26 cellular contexts compared by ENCODE assay signal in genomic region chr1:917076-917459, GRCh38. TPM values are rescaled to one million over a fixed set of nuclear protein-coding genes. Genes with fewer than 3 reads are reported as not detected.
A peak's percentile ranks its signal among the peaks of the same experiment; 100 is the strongest.
DNase-seq lines count a peak whose midpoint lies in the region; ATAC-seq, FAIRE-seq and TF ChIP-seq lines count a peak whose summit lies in the region.
"Had no signal": no experiment of that assay in that cellular context is flagged by ENCODE, and none has a peak within 500 bp of the region (broad histone marks: within the 10 kb centered on the region; RNA-seq: fewer than 3 reads in every experiment).

No MANE protein-coding gene starts in this region.

- H3K9me2 ChIP-seq in GM23248 (ENCODE audit: insufficient read depth): no peaks in the 10 kb centered on the region

- no peaks in the 10 kb centered on the region for H3K9me1 ChIP-seq in K562 (ENCODE audit: control insufficient read depth, insufficient read depth, low read length)

- TF ChIP-seq EP300 in K562 (IDR thresholded peaks at IDR 0.05; ENCODE audit: low read length): no peak

- WGBS in GM23248 (ENCODE audit: low coverage in 1 of 2, low lambda C conversion rate in 2 of 2, missing lambda C conversion rate in 2 of 2), 2 experiments: 52 to 58% methylated on average over 5 to 7 of the region's 7 CpGs
- 11% methylated on average over 7 of the region's 7 CpGs for WGBS in K562 (ENCODE audit: insufficient coverage, low coverage, missing lambda C conversion rate)
- WGBS in neuronal stem cell (ENCODE audit: extremely low coverage in 2 of 2, insufficient read length in 2 of 2, insufficient replicate concordance in 1 of 2), 2 donors: no CpG with 5 or more reads among the region's 7 CpGs
- WGBS in mammary epithelial cell (ENCODE audit: low coverage, missing lambda C conversion rate): 57% methylated on average over 4 of the region's 7 CpGs

- H2AFZ ChIP-seq in GM23248: no peak overlapping the region
- no peak overlapping the region for H2AFZ ChIP-seq in K562 (ENCODE audit: low read depth, low read length)
- no peak overlapping the region for H2AFZ ChIP-seq in neuronal stem cell (ENCODE audit: low read length)
- H2AFZ ChIP-seq in mammary epithelial cell (ENCODE audit: low read depth, low read length): no peak overlapping the region

- H3K27ac ChIP-seq in GM23248 (no peak overlapping the region), K562 (ENCODE audit: extremely low read depth, low read depth, low read length) (no peak overlapping the region), neuronal stem cell (replicated peaks; ENCODE audit: low read length) (no peak overlapping the region), mammary epithelial cell (ENCODE audit: insufficient read depth, low read depth, low read length) (no peak overlapping the region)
- H3K27ac ChIP-seq: gastrocnemius medialis, pancreas, right lobe of liver had no signal

- no peak overlapping the region for H4K91ac ChIP-seq in neuronal stem cell (ENCODE audit: low read depth, low read length, poor library complexity)

- H3K9ac ChIP-seq in GM23248 (no peak overlapping the region), K562 (ENCODE audit: insufficient read depth in 1 of 2, low read depth in 2 of 2, low read length in 2 of 2) (peak overlapping the region in 1 of 2 experiments; percentile 38; a peak in 2 of 4 replicates), neuronal stem cell (ENCODE audit: low read depth, low read length, poor library complexity) (no peak overlapping the region), mammary epithelial cell (ENCODE audit: insufficient read depth, low read length) (no peak overlapping the region)

- H3K4me2 ChIP-seq in GM23248 (ENCODE audit: unreplicated experiment): peak overlapping the region; percentile 53
- no peak overlapping the region for H3K4me2 ChIP-seq in K562 (ENCODE audit: insufficient read depth, low read length)
- H3K4me2 ChIP-seq in neuronal stem cell (ENCODE audit: insufficient read depth, low read length, poor library complexity, severe bottlenecking): no peak overlapping the region
- H3K4me2 ChIP-seq in mammary epithelial cell (ENCODE audit: insufficient read depth, low read depth, low read length): no peak overlapping the region

- peaks cover 2% of the 10 kb centered on the region for H3K79me1 ChIP-seq in neuronal stem cell (ENCODE audit: low read depth, low read length)

- intact Hi-C loops in K562 (cut with micrococcal nuclease) (no loop called here), mammary epithelial cell (cut with micrococcal nuclease) (loop anchor here (5.0 kb wide), 1 partner anchor 290 kb away; the partner anchor contains the start of gene TNFRSF18)

- CTCF ChIA-PET in K562 (lab: Yijun Ruan, JAX; ENCODE audit: low intra/inter-chr PET ratio): no interaction called here
- CTCF ChIA-PET in mammary epithelial cell (lab: Charles Lee; ENCODE audit: low non-redundant PET): no interaction called here

- peak overlapping the region; percentile 31 for H3K23ac ChIP-seq in neuronal stem cell (ENCODE audit: low read depth, low read length, poor library complexity)

- no peak for TF ChIP-seq RAD21 in K562 (CRISPR knock-in tag; conservative IDR thresholded peaks at IDR 0.05 in 1 of 2, IDR thresholded peaks at IDR 0.05 in 1 of 2)

- no peak overlapping the region for H3K4ac ChIP-seq in neuronal stem cell (ENCODE audit: low read length)

- 0 out of 2 replicates have a peak, but pooled peaks cover 5% of the 10 kb centered on the region for H3F3A ChIP-seq in GM23248 (ENCODE audit: insufficient read depth)

- no TSS peak for BruUV-seq in K562 (replicated peaks; lab: Mats Ljungman, UMichigan)
- no TSS peak for BruUV-seq in mammary epithelial cell (replicated peaks; lab: Mats Ljungman, UMichigan)

- H3K9me3 ChIP-seq in BE2C (no peaks in the 10 kb centered on the region), GM23248 (ENCODE audit: low read depth) (no peaks in the 10 kb centered on the region), K562 (replicated peaks; ENCODE audit: control insufficient read depth, insufficient read depth, low read depth, low read length) (no peaks in the 10 kb centered on the region), neuronal stem cell (replicated peaks in 1 of 2; ENCODE audit: control insufficient read depth in 2 of 2, insufficient read depth in 1 of 2, low read depth in 1 of 2, low read length in 2 of 2) (peaks cover 0 to 6% of the 10 kb centered on the region in 2 donors), mammary epithelial cell (replicated peaks; ENCODE audit: insufficient read depth, low read length) (no peaks in the 10 kb centered on the region)
- H3K9me3 ChIP-seq: gastrocnemius medialis, pancreas, right lobe of liver had no signal

- H3K4me3 ChIP-seq in BE2C (ENCODE audit: low read depth, low read length) (peak overlapping the region; percentile 14; the same call in 1 of the 2 replicates), GM23248 (no peak overlapping the region), K562 (no peak overlapping the region), neuronal stem cell (ENCODE audit: low read length in 2 of 2) (no peak overlapping the region), mammary epithelial cell (replicated peaks in 1 of 3; ENCODE audit: insufficient read depth in 1 of 3, low read depth in 2 of 3, low read length in 3 of 3) (no peak overlapping the region)
- H3K4me3 ChIP-seq: gastrocnemius medialis, pancreas, right lobe of liver had no signal

- dilution Hi-C loops in mammary epithelial cell (cut with HindIII; ENCODE audit: low sequenced_read_pairs): loop anchor here (5.0 kb wide), 1 partner anchor 35 kb away; no protein-coding TSS in a partner anchor

- peak overlapping the region; percentile 76 for H3K18ac ChIP-seq in neuronal stem cell (ENCODE audit: low read length)

- no peak for FAIRE-seq in K562 (lab: Jason Lieb, UNC)
- FAIRE-seq: pancreas had no signal

- H3K36me3 ChIP-seq in BE2C (peaks cover 5% of the 10 kb centered on the region), GM23248 (ENCODE audit: low read depth) (no peaks in the 10 kb centered on the region), K562 (ENCODE audit: control insufficient read depth, insufficient read depth, low read length) (no peaks in the 10 kb centered on the region), neuronal stem cell (replicated peaks in 1 of 2; ENCODE audit: control insufficient read depth in 2 of 2, insufficient read depth in 2 of 2, low read length in 2 of 2) (peaks cover 0 to 2% of the 10 kb centered on the region in 2 donors), mammary epithelial cell (ENCODE audit: insufficient read depth, low read length) (no peaks in the 10 kb centered on the region)
- H3K36me3 ChIP-seq: gastrocnemius medialis, pancreas, right lobe of liver had no signal

- in situ Hi-C loops in GM23248 (cut with MboI) (no loop called here), K562 (cut with MboI) (no loop called here), mammary epithelial cell (cut with MboI; ENCODE audit: low sequenced_read_pairs in 2 of 2) (no loop called here)

- H3K4me1 ChIP-seq in BE2C (peaks cover 64% of the 10 kb centered on the region), GM23248 (ENCODE audit: insufficient read depth) (peaks cover 13% of the 10 kb centered on the region), K562 (replicated peaks in 1 of 2; ENCODE audit: control insufficient read depth in 2 of 2, insufficient read depth in 2 of 2, low read length in 2 of 2) (peaks cover 15 to 82% of the 10 kb centered on the region in 2 experiments), neuronal stem cell (ENCODE audit: control insufficient read depth in 2 of 2, insufficient read depth in 1 of 2, low read depth in 1 of 2, low read length in 2 of 2) (peaks cover 14 to 19% of the 10 kb centered on the region in 2 donors), mammary epithelial cell (ENCODE audit: insufficient read depth, low read length) (peaks cover 12% of the 10 kb centered on the region)

- peak overlapping the region; percentile 30 for H2BK12ac ChIP-seq in neuronal stem cell (ENCODE audit: low read length)

- no peaks in the 10 kb centered on the region for H3K79me2 ChIP-seq in GM23248 (ENCODE audit: insufficient read depth)
- H3K79me2 ChIP-seq in K562 (ENCODE audit: control insufficient read depth, insufficient read depth, low read length): no peaks in the 10 kb centered on the region
- H3K79me2 ChIP-seq in mammary epithelial cell (ENCODE audit: insufficient read depth, low read length): no peaks in the 10 kb centered on the region

- ATAC-seq in K562 (no peak), HG02623 (IDR thresholded peaks at IDR 0.05; ENCODE audit: unreplicated experiment) (no peak)
- ATAC-seq: activated naive CD8-positive, alpha-beta T cell treated with anti-CD3 and anti-CD28 coated beads, Interleukin-2, amount 50 U/mL, for 24 hours; gastrocnemius medialis; natural killer cell; stimulated activated memory B cell treated with anti-CD40 and anti-IgM and Interleukin-4, amounts not matched to agents 10 μg/mL and 1 μg/mL and 100 μg/mL, for 72 hours had no signal

- TF ChIP-seq CTCF in BE2C (IDR thresholded peaks at IDR 0.05; ENCODE audit: low read depth, low read length) (no peak), K562 (IDR thresholded peaks at IDR 0.05 in 2 of 3, conservative IDR thresholded peaks at IDR 0.05 in 1 of 3; ENCODE audit: insufficient read depth in 2 of 3, low read depth in 1 of 3, low read length in 3 of 3) (no peak), mammary epithelial cell (conservative IDR thresholded peaks at IDR 0.05 in 1 of 2, IDR thresholded peaks at IDR 0.05 in 1 of 2; ENCODE audit: extremely low read depth in 1 of 2, insufficient read depth in 1 of 2, low read depth in 1 of 2, low read length in 2 of 2) (no peak)

- H3K27me3 ChIP-seq in BE2C (no peaks in the 10 kb centered on the region), GM23248 (replicated peaks; ENCODE audit: insufficient read depth) (no peaks in the 10 kb centered on the region), K562 (ENCODE audit: control insufficient read depth in 2 of 2, insufficient read depth in 2 of 2, low read length in 2 of 2) (peaks cover 33 to 73% of the 10 kb centered on the region in 2 experiments; a peak in 4 of 5 replicates), neuronal stem cell (ENCODE audit: control insufficient read depth in 3 of 3, insufficient read depth in 3 of 3, low read depth in 1 of 3, low read length in 3 of 3) (peaks cover 3 to 87% (median 68%) of the 10 kb centered on the region in 3 experiments), mammary epithelial cell (ENCODE audit: insufficient read depth, low read length) (peaks cover 32% of the 10 kb centered on the region)
- H3K27me3 ChIP-seq: pancreas, right lobe of liver had no signal

- H2BK5ac ChIP-seq in neuronal stem cell (ENCODE audit: low read length): peak overlapping the region; percentile 87

- H3K14ac ChIP-seq in neuronal stem cell (ENCODE audit: low read length): peak overlapping the region; percentile 56

- H2BK120ac ChIP-seq in neuronal stem cell (ENCODE audit: low read depth, low read length): no peak overlapping the region

- H2AK5ac ChIP-seq in neuronal stem cell (ENCODE audit: low read depth, low read length): peak overlapping the region; percentile 46

- H4K8ac ChIP-seq in neuronal stem cell (ENCODE audit: low read depth, low read length): peak overlapping the region; percentile 17

- H4K20me1 ChIP-seq in GM23248 (ENCODE audit: insufficient read depth) (no peaks in the 10 kb centered on the region), K562 (replicated peaks; ENCODE audit: control insufficient read depth, insufficient read depth, low read length) (peaks cover 41% of the 10 kb centered on the region), mammary epithelial cell (ENCODE audit: insufficient read depth, low read length) (peaks cover 4% of the 10 kb centered on the region)

- no peak overlapping the region for H2BK15ac ChIP-seq in neuronal stem cell (ENCODE audit: low read length)

- DNase-seq in BE2C: peak; percentile 52
- no peak for DNase-seq in GM23248
- DNase-seq in K562 (ENCODE audit: extremely low read depth in 1 of 4, low spot score in 3 of 4): no peak
- DNase-seq in neuronal stem cell (ENCODE audit: low spot score): no peak
- DNase-seq in mammary epithelial cell: no peak
- DNase-seq in SW 1271 (lab: John Stamatoyannopoulos, UW): no peak
- DNase-seq: activated CD4-positive, alpha-beta T cell treated with anti-CD3 and anti-CD28 coated beads for 48 hours; activated gamma-delta T cell; activated naive CD8-positive, alpha-beta T cell treated with anti-CD3 and anti-CD28 coated beads, Interleukin-2, amount 50 U/mL, for 24 hours; activated T-cell treated with anti-CD3 and anti-CD28 coated beads, Interleukin-2, amount 50 U/mL, for 1 hour; CD4-positive, alpha-beta memory T cell; cerebellar nuclear complex; DMS153; gastrocnemius medialis; GOT3; natural killer cell; NCI-H1048; NCI-H187; NCI-H2171 treated with DMSO at 0.1 percent for 48 hours; stimulated activated CD4-positive, alpha-beta T cell treated with anti-CD3 and anti-CD28 coated beads, Interleukin-4, amount 100 ng/mL, for 4 hours had no signal

- TF ChIP-seq POLR2A in K562 (conservative IDR thresholded peaks at IDR 0.05): no peak

- POLR2A ChIA-PET in K562 (lab: Yijun Ruan, JAX): interaction anchor here (0.6 to 1.6 kb wide), 5 partner anchors 9 to 91 kb away, joined by 3 to 4 read pairs (median 3); no protein-coding TSS in a partner anchor

RNA-seq across cellular contexts. Expression of gene SAMD11, which starts 6.7 kb away (rescaled TPM):
- polyA plus RNA-seq in BE2C (2012; ENCODE audit: insufficient read depth, insufficient read length, low read depth): 1.9 TPM
- total RNA-seq in GM23248 (2014; rRNA removed; shearing (Covaris generic)): 40.9 and 68.3 TPM in 2 replicates
- 8.0 and 8.2 TPM in 2 replicates for polyA plus RNA-seq in GM23248 (2016; fragmentation: Nextera tagmentation; extraction: Ambion mirVana)
- 0.42 and 1.3 TPM in 2 replicates for total RNA-seq in K562 (2011; cell fraction: chromatin; rRNA removed; ENCODE audit: low replicate concordance)
- 1.2 and 1.8 TPM in 2 replicates for total RNA-seq in K562 (2011; cell fraction: nucleolus; rRNA removed)
- total RNA-seq in K562 (2011; cell fraction: nucleoplasm; rRNA removed): 0.31 and 0.44 TPM in 2 replicates
- total RNA-seq in K562 (2014; rRNA removed): 0.41 and 0.82 TPM in 2 replicates
- 0.07 TPM in 1 of 2 replicates, not detected in the other for total RNA-seq in K562 (2014; rRNA removed; fragmentation: Illumina TruSeq; extraction: Trizol)
- 0.11 and 0.26 TPM in 2 replicates for total RNA-seq in K562 (2015; rRNA removed; fragmentation: Illumina TruSeq; extraction: Trizol)
- total RNA-seq in K562 (2021): 0.38 and 0.49 TPM in 2 replicates
- 0.24 and 0.31 TPM in 2 replicates for polyA plus RNA-seq in K562 (2011; rRNA removed)
- 0.37 and 0.73 TPM in 2 replicates for polyA plus RNA-seq in K562 (2011; cell fraction: cytosol; rRNA removed)
- 1.6 and 3.1 TPM in 2 replicates for polyA plus RNA-seq in K562 (2011; cell fraction: nucleus; rRNA removed)
- polyA plus RNA-seq in K562 (2012): 0.36 and 0.64 TPM in 2 replicates
- not detected in 2 replicates for polyA plus RNA-seq in K562 (2014; fragmentation: Illumina TruSeq; extraction: Trizol)
- under 1 TPM in 1 of 2 experiments, not detected in 1; 0.08 TPM for polyA plus RNA-seq in K562 (2014; fragmentation: Nextera tagmentation; extraction: Ambion mirVana)
- 0.07 and 0.32 TPM in 2 replicates for polyA plus RNA-seq in K562 (2014; rRNA removed)
- not detected in 2 replicates for polyA minus RNA-seq in K562 (2011; rRNA and poly(A)+ RNA removed)
- polyA minus RNA-seq in K562 (2011; cell fraction: cytosol; rRNA and poly(A)+ RNA removed): 1.3 and 3.5 TPM in 2 replicates
- 0.94 and 1.6 TPM in 2 replicates for polyA minus RNA-seq in K562 (2011; cell fraction: nucleus; rRNA and poly(A)+ RNA removed)
- 0.21 TPM for polyA plus RNA-seq in neuronal stem cell (2013, experiment 1 of 2)
- 0.32 TPM for polyA plus RNA-seq in neuronal stem cell (2013, experiment 2 of 2)
- total RNA-seq in mammary epithelial cell: not detected
- polyA plus RNA-seq in mammary epithelial cell: not detected
- polyA minus RNA-seq in mammary epithelial cell: not detected
- total RNA-seq: activated CD8-positive, alpha-beta memory T cell treated with anti-CD3 and anti-CD28 coated beads for 36 hours; CD4-positive, alpha-beta memory T cell; mononuclear cell; natural killer cell had no signal

RNA-seq across cellular contexts. Expression of gene NOC2L, which starts 42.0 kb away (rescaled TPM):
- 253 TPM for polyA plus RNA-seq in BE2C (2012; ENCODE audit: insufficient read depth, insufficient read length, low read depth)
- total RNA-seq in GM23248 (2014; rRNA removed; shearing (Covaris generic)): 66.4 and 67.3 TPM in 2 replicates
- polyA plus RNA-seq in GM23248 (2016; fragmentation: Nextera tagmentation; extraction: Ambion mirVana) (64.0 and 65.0 TPM in 2 replicates), K562 (2011; rRNA removed) (86.6 and 118 TPM in 2 replicates), K562 (2014; fragmentation: Illumina TruSeq; extraction: Trizol) (200 and 279 TPM in 2 replicates), K562 (2014; fragmentation: Nextera tagmentation; extraction: Ambion mirVana) (1 to 10 TPM; 4.0 to 9.7 TPM), K562 (2014; rRNA removed) (260 and 299 TPM in 2 replicates), mammary epithelial cell (84.6 TPM)
- total RNA-seq in K562 (2011; cell fraction: chromatin; rRNA removed; ENCODE audit: low replicate concordance): 185 and 348 TPM in 2 replicates
- total RNA-seq in K562 (2011; cell fraction: nucleolus; rRNA removed): 202 and 208 TPM in 2 replicates
- total RNA-seq in K562 (2011; cell fraction: nucleoplasm; rRNA removed): 191 and 196 TPM in 2 replicates
- total RNA-seq in K562 (2014; rRNA removed) (363 and 418 TPM in 2 replicates), K562 (2014; rRNA removed; fragmentation: Illumina TruSeq; extraction: Trizol) (111 and 128 TPM in 2 replicates), K562 (2015; rRNA removed; fragmentation: Illumina TruSeq; extraction: Trizol) (214 and 216 TPM in 2 replicates), K562 (2021) (407 and 410 TPM in 2 replicates), mammary epithelial cell (100 to 1,000 TPM in 1 of 2 donors, 10 to 100 TPM in 1; 62.0 to 124 TPM)
- polyA plus RNA-seq in K562 (2011; cell fraction: cytosol; rRNA removed): 166 and 242 TPM in 2 replicates
- 153 and 201 TPM in 2 replicates for polyA plus RNA-seq in K562 (2011; cell fraction: nucleus; rRNA removed)
- polyA plus RNA-seq in K562 (2012): 162 and 252 TPM in 2 replicates
- 113 and 170 TPM in 2 replicates for polyA minus RNA-seq in K562 (2011; rRNA and poly(A)+ RNA removed)
- 169 and 187 TPM in 2 replicates for polyA minus RNA-seq in K562 (2011; cell fraction: cytosol; rRNA and poly(A)+ RNA removed)
- polyA minus RNA-seq in K562 (2011; cell fraction: nucleus; rRNA and poly(A)+ RNA removed): 36.1 and 52.3 TPM in 2 replicates
- 33.5 TPM for polyA plus RNA-seq in neuronal stem cell (2013, experiment 1 of 2)
- polyA plus RNA-seq in neuronal stem cell (2013, experiment 2 of 2): 32.6 TPM
- 96.0 TPM for polyA minus RNA-seq in mammary epithelial cell

RNA-seq across cellular contexts. Expression of gene KLHL17, which starts 43.3 kb away (rescaled TPM):
- polyA plus RNA-seq in BE2C (2012; ENCODE audit: insufficient read depth, insufficient read length, low read depth): 127 TPM
- 19.2 and 23.3 TPM in 2 replicates for total RNA-seq in GM23248 (2014; rRNA removed; shearing (Covaris generic))
- polyA plus RNA-seq in GM23248 (2016; fragmentation: Nextera tagmentation; extraction: Ambion mirVana) (4.7 and 5.5 TPM in 2 replicates), K562 (2011; rRNA removed) (18.6 and 49.7 TPM in 2 replicates), K562 (2014; fragmentation: Illumina TruSeq; extraction: Trizol) (7.2 and 22.1 TPM in 2 replicates), K562 (2014; fragmentation: Nextera tagmentation; extraction: Ambion mirVana) (under 1 TPM; 0.14 to 0.55 TPM), K562 (2014; rRNA removed) (67.3 and 84.8 TPM in 2 replicates), mammary epithelial cell (12.4 TPM)
- 105 and 413 TPM in 2 replicates for total RNA-seq in K562 (2011; cell fraction: chromatin; rRNA removed; ENCODE audit: low replicate concordance)
- 347 and 361 TPM in 2 replicates for total RNA-seq in K562 (2011; cell fraction: nucleolus; rRNA removed)
- 167 and 188 TPM in 2 replicates for total RNA-seq in K562 (2011; cell fraction: nucleoplasm; rRNA removed)
- total RNA-seq in K562 (2014; rRNA removed) (30.7 and 30.8 TPM in 2 replicates), K562 (2014; rRNA removed; fragmentation: Illumina TruSeq; extraction: Trizol) (1.5 and 2.9 TPM in 2 replicates), K562 (2015; rRNA removed; fragmentation: Illumina TruSeq; extraction: Trizol) (13.0 and 16.3 TPM in 2 replicates), K562 (2021) (58.1 and 71.4 TPM in 2 replicates), mammary epithelial cell (10 to 100 TPM in 1 of 2 donors, 1 to 10 TPM in 1; 4.3 to 18.9 TPM)
- 22.8 and 35.9 TPM in 2 replicates for polyA plus RNA-seq in K562 (2011; cell fraction: cytosol; rRNA removed)
- 819 and 946 TPM in 2 replicates for polyA plus RNA-seq in K562 (2011; cell fraction: nucleus; rRNA removed)
- 31.2 and 45.6 TPM in 2 replicates for polyA plus RNA-seq in K562 (2012)
- polyA minus RNA-seq in K562 (2011; rRNA and poly(A)+ RNA removed): 3.4 and 5.1 TPM in 2 replicates
- 8.9 and 14.1 TPM in 2 replicates for polyA minus RNA-seq in K562 (2011; cell fraction: cytosol; rRNA and poly(A)+ RNA removed)
- 72.0 and 97.5 TPM in 2 replicates for polyA minus RNA-seq in K562 (2011; cell fraction: nucleus; rRNA and poly(A)+ RNA removed)
- polyA plus RNA-seq in neuronal stem cell (2013, experiment 1 of 2): 22.0 TPM
- 20.9 TPM for polyA plus RNA-seq in neuronal stem cell (2013, experiment 2 of 2)
- polyA minus RNA-seq in mammary epithelial cell: 1.4 TPM

RNA-seq across cellular contexts. Expression of gene PLEKHN1, which starts 49.2 kb away (rescaled TPM):
- not detected for polyA plus RNA-seq in BE2C (2012; ENCODE audit: insufficient read depth, insufficient read length, low read depth)
- total RNA-seq in GM23248 (2014; rRNA removed; shearing (Covaris generic)): 1.4 and 2.1 TPM in 2 replicates
- polyA plus RNA-seq in GM23248 (2016; fragmentation: Nextera tagmentation; extraction: Ambion mirVana): 1.7 and 2.5 TPM in 2 replicates
- total RNA-seq in K562 (2011; cell fraction: chromatin; rRNA removed; ENCODE audit: low replicate concordance): 0.99 and 3.5 TPM in 2 replicates
- 1.2 and 2.6 TPM in 2 replicates for total RNA-seq in K562 (2011; cell fraction: nucleolus; rRNA removed)
- 0.88 and 1.6 TPM in 2 replicates for total RNA-seq in K562 (2011; cell fraction: nucleoplasm; rRNA removed)
- 0.09 and 0.69 TPM in 2 replicates for total RNA-seq in K562 (2014; rRNA removed)
- 0.07 TPM in 1 of 2 replicates, not detected in the other for total RNA-seq in K562 (2014; rRNA removed; fragmentation: Illumina TruSeq; extraction: Trizol)
- 0.11 and 0.18 TPM in 2 replicates for total RNA-seq in K562 (2015; rRNA removed; fragmentation: Illumina TruSeq; extraction: Trizol)
- total RNA-seq in K562 (2021): 1.2 and 1.5 TPM in 2 replicates
- polyA plus RNA-seq in K562 (2011; rRNA removed): 0.13 and 0.34 TPM in 2 replicates
- polyA plus RNA-seq in K562 (2011; cell fraction: cytosol; rRNA removed): 0.12 and 0.37 TPM in 2 replicates
- 2.6 and 3.6 TPM in 2 replicates for polyA plus RNA-seq in K562 (2011; cell fraction: nucleus; rRNA removed)
- polyA plus RNA-seq in K562 (2012): 0.47 and 1.4 TPM in 2 replicates
- 0.13 and 0.69 TPM in 2 replicates for polyA plus RNA-seq in K562 (2014; fragmentation: Illumina TruSeq; extraction: Trizol)
- polyA plus RNA-seq in K562 (2014; fragmentation: Nextera tagmentation; extraction: Ambion mirVana): not detected
- 0.52 and 0.80 TPM in 2 replicates for polyA plus RNA-seq in K562 (2014; rRNA removed)
- not detected in 2 replicates for polyA minus RNA-seq in K562 (2011; rRNA and poly(A)+ RNA removed)
- polyA minus RNA-seq in K562 (2011; cell fraction: cytosol; rRNA and poly(A)+ RNA removed): 0.55 TPM in 1 of 2 replicates, not detected in the other
- 1.3 and 1.8 TPM in 2 replicates for polyA minus RNA-seq in K562 (2011; cell fraction: nucleus; rRNA and poly(A)+ RNA removed)
- polyA plus RNA-seq in neuronal stem cell (2013, experiment 1 of 2): 0.07 TPM
- polyA plus RNA-seq in neuronal stem cell (2013, experiment 2 of 2): 0.03 TPM
- total RNA-seq in mammary epithelial cell: 10 to 100 TPM in 1 of 2 donors, 1 to 10 TPM in 1; 4.8 to 28.6 TPM
- polyA plus RNA-seq in mammary epithelial cell: 4.6 TPM
- 9.7 TPM for polyA minus RNA-seq in mammary epithelial cell

Comparison
In these comparisons a context has a peak if more than half of its experiments do, and no peak if none do; other contexts are left out.
1. RNA of gene SAMD11, which starts 6.7 kb away (total RNA-seq): 40.9 to 68.3 TPM in GM23248; 0.07 to 1.8 TPM in K562 and not detected in mammary epithelial cell; every median in the first group is over 10 times any median in the second.